Comparison of ENCODE assay signal across 12 cellular contexts in the genomic region with DNA sequence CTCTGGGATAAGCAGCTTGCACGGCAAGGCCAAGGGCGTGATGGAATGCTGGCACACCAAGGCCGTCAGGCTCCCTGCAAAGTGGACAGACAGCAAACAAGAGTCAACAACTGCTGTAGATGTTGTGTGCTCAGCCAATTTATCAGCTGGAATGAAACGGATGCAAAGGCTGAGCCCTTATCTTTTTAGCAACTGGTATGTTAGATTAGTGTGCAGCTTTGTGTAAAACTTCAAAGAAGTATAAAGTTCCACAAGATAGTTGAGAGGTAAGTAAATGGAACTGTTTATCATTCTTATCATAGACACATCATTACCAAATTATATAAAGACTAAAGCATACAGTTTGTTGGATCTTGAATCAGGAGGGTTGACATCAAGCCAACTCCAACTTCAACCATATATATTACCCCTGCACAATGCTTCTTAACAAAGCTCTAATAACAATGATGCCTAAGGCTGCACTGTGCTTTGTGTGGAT.
A peak's percentile ranks its signal among the peaks of the same experiment; 100 is the strongest.
DNase-seq lines count a peak whose midpoint lies in the region; ATAC-seq and TF ChIP-seq lines count a peak whose summit lies in the region.
"Had no signal": no experiment of that assay in that cellular context is flagged by ENCODE, and none has a peak within 500 bp of the region (broad histone marks: within the 10 kb centered on the region; RNA-seq: fewer than 3 reads in every experiment).

No MANE protein-coding gene starts in this region.

- H3K4me3 ChIP-seq in left lung (no peak overlapping the region), stomach (no peak overlapping the region)

- H3K36me3 ChIP-seq in left lung (peaks cover 0 to 63% of the 10 kb centered on the region in 2 donors), stomach (peaks cover 33 to 88% (median 76%) of the 10 kb centered on the region in 4 donors)

- intact Hi-C loops in left lung (cut with DNase I) (no loop called here), stomach (cut with DNase I; ENCODE audit: low total_unique reads) (no loop called here)

- H3K9me3 ChIP-seq in left lung (no peaks in the 10 kb centered on the region), stomach (no peaks in the 10 kb centered on the region)

- no peak for TF ChIP-seq EP300 in stomach (IDR thresholded peaks at IDR 0.05)

- no peak for TF ChIP-seq POLR2A in stomach (IDR thresholded peaks at IDR 0.05)

- no peak for TF ChIP-seq CTCF in left lung (IDR thresholded peaks at IDR 0.05)
- no peak for TF ChIP-seq CTCF in stomach (IDR thresholded peaks at IDR 0.05)

- H3K27me3 ChIP-seq in left lung (no peaks in the 10 kb centered on the region), stomach (no peaks in the 10 kb centered on the region)

- DNase-seq in HuH-7.5 (ENCODE audit: low spot score) = peak; percentile 49
- DNase-seq in amniotic epithelial cell (ENCODE audit: low read depth) = peak; percentile 64
- DNase-seq in left lung = no peak
- DNase-seq in stomach = peak; percentile 71
- no peak for DNase-seq in NCI-H1092 treated with DMSO at 0.1 percent for 48 hours (lab: John Stamatoyannopoulos, UW)
- no peak for DNase-seq in kidney tubule cell (ENCODE audit: low spot score)
- no peak for DNase-seq in NCI-H69 (lab: John Stamatoyannopoulos, UW)
- DNase-seq: activated CD8-positive, alpha-beta T cell treated with anti-CD3 and anti-CD28 coated beads for 36 hours; amygdala; CD8-positive, alpha-beta T cell; dermis blood vessel endothelial cell; substantia nigra had no signal

- H3K27ac ChIP-seq in left lung (peak overlapping the region in 1 of 2 donors; percentile 63), stomach (peak overlapping the region in 3 of 5 donors; percentile 61 to 68 (median 67))

- H3K4me1 ChIP-seq in left lung = peaks cover 3 to 25% of the 10 kb centered on the region in 2 donors
- H3K4me1 ChIP-seq in stomach = peaks cover 14 to 41% (median 32%) of the 10 kb centered on the region in 4 donors

- peak; percentile 9 for ATAC-seq in left lung
- ATAC-seq: activated CD8-positive, alpha-beta T cell treated with anti-CD3 and anti-CD28 coated beads for 36 hours; CD8-positive, alpha-beta T cell had no signal

- WGBS in stomach, 5 donors = 31 to 51% (median 43%) methylated on average over 4 of the region's 4 CpGs

Comparison
In these comparisons a context has a peak if more than half of its experiments do, and no peak if none do; other contexts are left out.
1. DNase-seq: peak in HuH-7.5 (single experiment), amniotic epithelial cell (single experiment) and stomach (single experiment); none in left lung (0 of 2), NCI-H1092 treated with DMSO at 0.1 percent for 48 hours (single experiment), kidney tubule cell (single experiment) and NCI-H69 (single experiment).